15 cellular contexts compared by ENCODE assay signal in genomic region chr13:113322890-113323651, GRCh38. TPM values are rescaled to one million over a fixed set of nuclear protein-coding genes. Genes with fewer than 3 reads are reported as not detected.
"Had no signal": no experiment of that assay in that cellular context is flagged by ENCODE, and none has a peak within 500 bp of the region (broad histone marks: within the 10 kb centered on the region; RNA-seq: fewer than 3 reads in every experiment).

No MANE protein-coding gene starts in this region.

- H3K9me3 ChIP-seq: pancreas, tibial nerve had no signal

- ATAC-seq: activated CD8-positive, alpha-beta T cell treated with anti-CD3 and anti-CD28 coated beads for 36 hours; activated T-cell treated with anti-CD3 and anti-CD28 coated beads, Interleukin-2, amount 50 U/mL, for 4 hours; left cardiac atrium; pancreas; stimulated activated memory B cell treated with anti-CD40 and anti-IgM and Interleukin-4, amounts not matched to agents 10 μg/mL and 1 μg/mL and 100 μg/mL, for 72 hours had no signal

- H3K4me1 ChIP-seq: pancreas, tibial nerve had no signal

- H3K4me3 ChIP-seq: pancreas, tibial nerve had no signal

- H3K27ac Mint-ChIP-seq: activated CD8-positive, alpha-beta T cell treated with anti-CD3 and anti-CD28 coated beads for 36 hours; stimulated activated memory B cell treated with anti-CD40 and anti-IgM and Interleukin-4, amounts not matched to agents 10 μg/mL and 1 μg/mL and 100 μg/mL, for 72 hours; T-helper 1 cell treated with Interleukin-12 subunit alpha and Interleukin-12 subunit beta and Interleukin-4 antibody, amounts not matched to agents 30 μg/mL and 1 μg/mL, for 36 hours had no signal

- FAIRE-seq: pancreas had no signal

- H3K27me3 ChIP-seq: pancreas, tibial nerve had no signal

- H3K4me3 Mint-ChIP-seq: activated CD8-positive, alpha-beta T cell treated with anti-CD3 and anti-CD28 coated beads for 36 hours; activated T-cell treated with anti-CD3 and anti-CD28 coated beads, Interleukin-2, amount 50 U/mL, for 4 hours; brain; stimulated activated memory B cell treated with anti-CD40 and anti-IgM and Interleukin-4, amounts not matched to agents 10 μg/mL and 1 μg/mL and 100 μg/mL, for 72 hours; T-helper 1 cell treated with Interleukin-12 subunit alpha and Interleukin-12 subunit beta and Interleukin-4 antibody, amounts not matched to agents 30 μg/mL and 1 μg/mL, for 36 hours had no signal

- DNase-seq: activated CD4-positive, alpha-beta T cell treated with anti-CD3 and anti-CD28 coated beads for 4 hours; activated CD8-positive, alpha-beta T cell treated with anti-CD3 and anti-CD28 coated beads for 36 hours; activated effector memory CD4-positive, alpha-beta T cell treated with Interleukin-2 at 50 U/mL for 16 hours; activated T-cell treated with anti-CD3 and anti-CD28 coated beads, Interleukin-2, amount 50 U/mL, for 4 hours; amniotic stem cell; erythroblast; left cardiac atrium; pancreas; stimulated activated CD4-positive, alpha-beta T cell treated with anti-CD3 and anti-CD28 coated beads, Interleukin-2, amount 100 ng/mL, for 48 hours; substantia nigra had no signal

- H3K27me3 Mint-ChIP-seq: activated CD8-positive, alpha-beta T cell treated with anti-CD3 and anti-CD28 coated beads for 36 hours; brain; stimulated activated memory B cell treated with anti-CD40 and anti-IgM and Interleukin-4, amounts not matched to agents 10 μg/mL and 1 μg/mL and 100 μg/mL, for 72 hours had no signal

- H3K27ac ChIP-seq: pancreas, tibial nerve had no signal

- H3K4me1 Mint-ChIP-seq: brain; stimulated activated memory B cell treated with anti-CD40 and anti-IgM and Interleukin-4, amounts not matched to agents 10 μg/mL and 1 μg/mL and 100 μg/mL, for 72 hours had no signal

- H3K9me3 Mint-ChIP-seq: activated CD8-positive, alpha-beta T cell treated with anti-CD3 and anti-CD28 coated beads for 36 hours; activated naive CD4-positive, alpha-beta T cell treated with anti-CD3 and anti-CD28 coated beads, Interleukin-2, amount 50 U/mL, for 72 hours; activated T-cell treated with anti-CD3 and anti-CD28 coated beads, Interleukin-2, amount 50 U/mL, for 4 hours; brain; stimulated activated memory B cell treated with anti-CD40 and anti-IgM and Interleukin-4, amounts not matched to agents 10 μg/mL and 1 μg/mL and 100 μg/mL, for 72 hours; T-helper 1 cell treated with Interleukin-12 subunit alpha and Interleukin-12 subunit beta and Interleukin-4 antibody, amounts not matched to agents 30 μg/mL and 1 μg/mL, for 36 hours had no signal

RNA-seq across cellular contexts. Expression of gene GRTP1, which starts 40.9 kb away (rescaled TPM):
- total RNA-seq: activated CD8-positive, alpha-beta T cell treated with anti-CD3 and anti-CD28 coated beads for 36 hours had no signal
